1 cellular context compared by ENCODE assay signal in the genomic region with DNA sequence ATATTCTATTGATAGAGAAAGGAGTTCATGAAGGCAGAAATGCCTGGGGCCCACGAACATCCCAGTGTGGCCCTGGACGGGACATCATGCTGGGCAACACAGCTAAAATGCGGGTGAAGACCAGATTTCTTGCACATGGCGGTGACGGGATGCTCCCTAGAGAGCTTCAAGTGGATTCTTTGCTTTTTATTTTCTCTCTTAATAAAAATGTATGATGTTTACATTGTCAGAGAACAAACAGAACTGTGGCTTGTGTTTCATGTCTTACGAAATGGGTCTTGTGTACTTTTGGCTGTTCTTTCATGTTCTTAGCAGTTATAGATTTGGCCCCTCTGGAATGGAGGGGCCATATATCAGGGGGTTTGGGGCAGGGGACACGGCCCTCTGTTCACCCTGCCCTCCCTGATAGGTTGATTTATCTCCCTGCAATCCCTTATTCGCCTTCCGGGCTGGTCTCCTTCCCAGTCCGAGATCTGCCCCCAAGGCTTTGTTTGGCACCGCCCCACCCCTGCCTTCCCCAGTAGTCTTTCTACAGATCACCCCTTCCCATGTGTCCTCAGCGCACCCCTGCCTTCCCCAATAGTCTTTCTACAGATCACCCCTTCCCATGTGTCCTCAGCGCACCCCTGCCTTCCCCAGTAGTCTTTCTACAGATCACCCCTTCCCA.
TF ChIP-seq lines count a peak whose summit lies in the region.

No MANE protein-coding gene starts in this region.

TF ChIP-seq in HepG2, 621 proteins besides CTCF, POLR2A, EP300 and RAD21 (continued from another document):
- TF ChIP-seq MEIS1 (CRISPR knock-in tag; IDR thresholded peaks at IDR 0.05; ENCODE audit: borderline replicate concordance) (no peak), ZNF17 (CRISPR knock-in tag; IDR thresholded peaks at IDR 0.05) (no peak), ZFX (CRISPR knock-in tag; IDR thresholded peaks at IDR 0.05; ENCODE audit: low read depth) (no peak), ZNF557 (CRISPR knock-in tag; IDR thresholded peaks at IDR 0.05) (no peak), TAF1 (CRISPR knock-in tag; IDR thresholded peaks at IDR 0.05) (no peak), TBX2 (CRISPR knock-in tag; IDR thresholded peaks at IDR 0.05; ENCODE audit: borderline replicate concordance) (no peak), HMGXB4 (CRISPR knock-in tag; IDR thresholded peaks at IDR 0.05; ENCODE audit: borderline replicate concordance in 1 of 2, low read depth in 1 of 2) (no peak), ZSCAN22 (CRISPR knock-in tag; IDR thresholded peaks at IDR 0.05) (no peak), ONECUT2 (CRISPR knock-in tag; IDR thresholded peaks at IDR 0.05) (no peak), DNMT1 (CRISPR knock-in tag; IDR thresholded peaks at IDR 0.05) (no peak), ZBED4 (CRISPR knock-in tag; IDR thresholded peaks at IDR 0.05; ENCODE audit: borderline replicate concordance) (no peak), SRSF4 (IDR thresholded peaks at IDR 0.05; ENCODE audit: low read depth, low read length, poor library complexity, severe bottlenecking) (no peak), PITX1 (CRISPR knock-in tag; IDR thresholded peaks at IDR 0.05) (no peak), MAFK (conservative IDR thresholded peaks at IDR 0.05 in 1 of 2, IDR thresholded peaks at IDR 0.05 in 1 of 2; ENCODE audit: low read length in 2 of 2) (no peak), ZSCAN25 (CRISPR knock-in tag; IDR thresholded peaks at IDR 0.05) (peak; percentile 50; the same call in 1 of the 2 replicates), MAZ (IDR thresholded peaks at IDR 0.05; ENCODE audit: borderline replicate concordance, low read depth, low read length) (no peak), MAZ (CRISPR knock-in tag; IDR thresholded peaks at IDR 0.05; ENCODE audit: low read depth) (no peak), ZNF839 (CRISPR knock-in tag; IDR thresholded peaks at IDR 0.05; ENCODE audit: borderline replicate concordance) (no peak), ZNF772 (CRISPR knock-in tag; IDR thresholded peaks at IDR 0.05) (no peak), SOX5 (CRISPR knock-in tag; IDR thresholded peaks at IDR 0.05; ENCODE audit: borderline replicate concordance) (peak; percentile 38; the same call in 1 of the 2 replicates), DMAP1 (CRISPR knock-in tag; IDR thresholded peaks at IDR 0.05) (no peak), NR2F6 (IDR thresholded peaks at IDR 0.05) (peak; percentile 50), NR2F6 (CRISPR knock-in tag; IDR thresholded peaks at IDR 0.05) (peak; percentile 27; the same call in 1 of the 2 replicates), ZNF101 (CRISPR knock-in tag; IDR thresholded peaks at IDR 0.05; ENCODE audit: borderline replicate concordance, low read depth) (no peak)
- TF ChIP-seq, protein P1, sequence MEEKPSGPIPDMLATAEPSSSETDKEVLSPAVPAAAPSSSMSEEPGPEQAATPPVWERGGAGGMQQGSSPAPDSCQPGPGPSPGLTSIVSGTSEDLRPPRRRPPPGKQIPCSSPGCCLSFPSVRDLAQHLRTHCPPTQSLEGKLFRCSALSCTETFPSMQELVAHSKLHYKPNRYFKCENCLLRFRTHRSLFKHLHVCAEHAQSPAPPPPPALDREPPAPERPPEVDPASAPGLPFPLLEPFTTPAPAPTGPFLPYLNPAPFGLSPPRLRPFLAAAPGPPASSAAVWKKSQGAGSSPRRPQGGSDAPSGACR (CRISPR knock-in tag; IDR thresholded peaks at IDR 0.05) = no peak
- TF ChIP-seq, protein P2, sequence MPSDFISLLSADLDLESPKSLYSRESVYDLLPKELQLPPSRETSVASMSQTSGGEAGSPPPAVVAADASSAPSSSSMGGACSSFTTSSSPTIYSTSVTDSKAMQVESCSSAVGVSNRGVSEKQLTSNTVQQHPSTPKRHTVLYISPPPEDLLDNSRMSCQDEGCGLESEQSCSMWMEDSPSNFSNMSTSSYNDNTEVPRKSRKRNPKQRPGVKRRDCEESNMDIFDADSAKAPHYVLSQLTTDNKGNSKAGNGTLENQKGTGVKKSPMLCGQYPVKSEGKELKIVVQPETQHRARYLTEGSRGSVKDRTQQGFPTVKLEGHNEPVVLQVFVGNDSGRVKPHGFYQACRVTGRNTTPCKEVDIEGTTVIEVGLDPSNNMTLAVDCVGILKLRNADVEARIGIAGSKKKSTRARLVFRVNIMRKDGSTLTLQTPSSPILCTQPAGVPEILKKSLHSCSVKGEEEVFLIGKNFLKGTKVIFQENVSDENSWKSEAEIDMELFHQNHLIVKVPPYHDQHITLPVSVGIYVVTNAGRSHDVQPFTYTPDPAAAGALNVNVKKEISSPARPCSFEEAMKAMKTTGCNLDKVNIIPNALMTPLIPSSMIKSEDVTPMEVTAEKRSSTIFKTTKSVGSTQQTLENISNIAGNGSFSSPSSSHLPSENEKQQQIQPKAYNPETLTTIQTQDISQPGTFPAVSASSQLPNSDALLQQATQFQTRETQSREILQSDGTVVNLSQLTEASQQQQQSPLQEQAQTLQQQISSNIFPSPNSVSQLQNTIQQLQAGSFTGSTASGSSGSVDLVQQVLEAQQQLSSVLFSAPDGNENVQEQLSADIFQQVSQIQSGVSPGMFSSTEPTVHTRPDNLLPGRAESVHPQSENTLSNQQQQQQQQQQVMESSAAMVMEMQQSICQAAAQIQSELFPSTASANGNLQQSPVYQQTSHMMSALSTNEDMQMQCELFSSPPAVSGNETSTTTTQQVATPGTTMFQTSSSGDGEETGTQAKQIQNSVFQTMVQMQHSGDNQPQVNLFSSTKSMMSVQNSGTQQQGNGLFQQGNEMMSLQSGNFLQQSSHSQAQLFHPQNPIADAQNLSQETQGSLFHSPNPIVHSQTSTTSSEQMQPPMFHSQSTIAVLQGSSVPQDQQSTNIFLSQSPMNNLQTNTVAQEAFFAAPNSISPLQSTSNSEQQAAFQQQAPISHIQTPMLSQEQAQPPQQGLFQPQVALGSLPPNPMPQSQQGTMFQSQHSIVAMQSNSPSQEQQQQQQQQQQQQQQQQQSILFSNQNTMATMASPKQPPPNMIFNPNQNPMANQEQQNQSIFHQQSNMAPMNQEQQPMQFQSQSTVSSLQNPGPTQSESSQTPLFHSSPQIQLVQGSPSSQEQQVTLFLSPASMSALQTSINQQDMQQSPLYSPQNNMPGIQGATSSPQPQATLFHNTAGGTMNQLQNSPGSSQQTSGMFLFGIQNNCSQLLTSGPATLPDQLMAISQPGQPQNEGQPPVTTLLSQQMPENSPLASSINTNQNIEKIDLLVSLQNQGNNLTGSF (CRISPR knock-in tag; IDR thresholded peaks at IDR 0.05) = no peak
- TF ChIP-seq, protein P3, sequence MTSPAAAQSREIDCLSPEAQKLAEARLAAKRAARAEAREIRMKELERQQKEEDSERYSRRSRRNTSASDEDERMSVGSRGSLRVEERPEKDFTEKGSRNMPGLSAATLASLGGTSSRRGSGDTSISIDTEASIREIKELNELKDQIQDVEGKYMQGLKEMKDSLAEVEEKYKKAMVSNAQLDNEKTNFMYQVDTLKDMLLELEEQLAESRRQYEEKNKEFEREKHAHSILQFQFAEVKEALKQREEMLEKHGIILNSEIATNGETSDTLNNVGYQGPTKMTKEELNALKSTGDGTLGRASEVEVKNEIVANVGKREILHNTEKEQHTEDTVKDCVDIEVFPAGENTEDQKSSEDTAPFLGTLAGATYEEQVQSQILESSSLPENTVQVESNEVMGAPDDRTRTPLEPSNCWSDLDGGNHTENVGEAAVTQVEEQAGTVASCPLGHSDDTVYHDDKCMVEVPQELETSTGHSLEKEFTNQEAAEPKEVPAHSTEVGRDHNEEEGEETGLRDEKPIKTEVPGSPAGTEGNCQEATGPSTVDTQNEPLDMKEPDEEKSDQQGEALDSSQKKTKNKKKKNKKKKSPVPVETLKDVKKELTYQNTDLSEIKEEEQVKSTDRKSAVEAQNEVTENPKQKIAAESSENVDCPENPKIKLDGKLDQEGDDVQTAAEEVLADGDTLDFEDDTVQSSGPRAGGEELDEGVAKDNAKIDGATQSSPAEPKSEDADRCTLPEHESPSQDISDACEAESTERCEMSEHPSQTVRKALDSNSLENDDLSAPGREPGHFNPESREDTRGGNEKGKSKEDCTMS (CRISPR knock-in tag; conservative IDR thresholded peaks at IDR 0.05) = no peak
- TF ChIP-seq, protein P4, sequence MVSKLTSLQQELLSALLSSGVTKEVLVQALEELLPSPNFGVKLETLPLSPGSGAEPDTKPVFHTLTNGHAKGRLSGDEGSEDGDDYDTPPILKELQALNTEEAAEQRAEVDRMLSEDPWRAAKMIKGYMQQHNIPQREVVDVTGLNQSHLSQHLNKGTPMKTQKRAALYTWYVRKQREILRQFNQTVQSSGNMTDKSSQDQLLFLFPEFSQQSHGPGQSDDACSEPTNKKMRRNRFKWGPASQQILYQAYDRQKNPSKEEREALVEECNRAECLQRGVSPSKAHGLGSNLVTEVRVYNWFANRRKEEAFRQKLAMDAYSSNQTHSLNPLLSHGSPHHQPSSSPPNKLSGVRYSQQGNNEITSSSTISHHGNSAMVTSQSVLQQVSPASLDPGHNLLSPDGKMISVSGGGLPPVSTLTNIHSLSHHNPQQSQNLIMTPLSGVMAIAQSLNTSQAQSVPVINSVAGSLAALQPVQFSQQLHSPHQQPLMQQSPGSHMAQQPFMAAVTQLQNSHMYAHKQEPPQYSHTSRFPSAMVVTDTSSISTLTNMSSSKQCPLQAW (CRISPR knock-in tag; IDR thresholded peaks at IDR 0.05) = no peak
